ENCODE assay signal across 11 cellular contexts in the genomic region with DNA sequence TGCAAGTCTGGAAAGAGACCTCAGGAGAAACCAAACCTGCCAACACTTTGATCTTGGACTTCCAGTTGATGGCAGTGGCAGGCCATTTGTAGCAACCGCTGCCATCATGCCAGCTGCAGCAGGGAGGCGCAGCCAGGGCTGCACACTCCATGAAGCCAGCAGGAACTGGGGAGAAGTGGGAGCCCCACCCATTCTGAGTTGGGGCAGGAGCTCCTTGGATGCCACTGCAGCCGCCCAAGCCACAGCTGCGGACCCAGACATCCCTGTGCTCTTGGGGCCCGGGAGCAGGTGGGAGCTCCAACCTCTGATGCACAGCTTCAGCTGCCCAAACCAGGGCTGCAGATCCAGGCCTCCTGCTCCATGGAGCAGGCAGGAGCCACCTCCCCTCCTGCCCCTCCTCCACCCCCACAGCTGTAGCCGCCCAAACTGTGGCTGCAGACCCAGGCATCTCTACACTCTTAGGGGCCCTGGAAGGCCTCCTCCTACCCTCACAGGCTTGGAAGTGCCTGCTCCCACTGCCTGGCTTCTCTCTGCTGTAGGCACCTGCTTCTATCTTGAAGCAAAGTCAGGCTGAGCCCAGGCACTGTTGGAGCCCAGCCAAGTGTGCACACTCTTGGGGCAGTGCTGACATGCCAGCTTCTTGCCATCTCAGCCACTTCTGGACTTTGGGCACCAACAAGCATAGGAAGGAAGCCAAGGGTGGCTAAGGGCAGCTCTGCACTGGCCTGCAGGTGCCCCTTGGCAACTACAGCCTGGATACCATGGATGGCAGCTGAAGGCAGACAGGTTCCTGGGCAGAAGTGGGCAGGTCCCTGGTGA. TPM values are rescaled to one million over a fixed set of nuclear protein-coding genes. Genes with fewer than 3 reads are reported as not detected.
DNase-seq lines count a peak whose midpoint lies in the region; ATAC-seq, FAIRE-seq and TF ChIP-seq lines count a peak whose summit lies in the region.
"Had no signal": no experiment of that assay in that cellular context is flagged by ENCODE, and none has a peak within 500 bp of the region (broad histone marks: within the 10 kb centered on the region; RNA-seq: fewer than 3 reads in every experiment).

No MANE protein-coding gene starts in this region.

- H3K23ac ChIP-seq in IMR-90 (ENCODE audit: low read depth, low read length), result no peak overlapping the region

- CTCF ChIA-PET in IMR-90 (lab: Yijun Ruan, JAX), result interaction anchor here (1.1 to 1.2 kb wide), 2 partner anchors 295 to 329 kb away, joined by 4 read pairs; no protein-coding TSS in a partner anchor

- FAIRE-seq in urothelium cell line (lab: Jason Lieb, UNC), result no peak
- FAIRE-seq: pancreas had no signal

- H2BK5ac ChIP-seq in IMR-90 (ENCODE audit: low read depth, low read length, poor library complexity, severe bottlenecking), result no peak overlapping the region

- H2BK15ac ChIP-seq in IMR-90 (ENCODE audit: low read depth, low read length), result no peak overlapping the region

- H2BK20ac ChIP-seq in IMR-90 (ENCODE audit: low read depth, low read length), result no peak overlapping the region

- dilution Hi-C loops in IMR-90 (cut with HindIII; ENCODE audit: low sequenced_read_pairs, unreplicated experiment), result loop anchor here (25.0 kb wide), 1 partner anchor 292 kb away; no protein-coding TSS in a partner anchor

- POLR2A ChIA-PET in IMR-90 (lab: Charles Lee; ENCODE audit: unreplicated experiment), result interaction anchor here (0.6 kb wide), 1 partner anchor 1035 kb away, joined by 3 read pairs; no protein-coding TSS in a partner anchor

- no peak overlapping the region for H4K91ac ChIP-seq in IMR-90 (ENCODE audit: insufficient read depth, low read depth, low read length)

- no TSS peak for BruUV-seq in IMR-90 (replicated peaks; lab: Mats Ljungman, UMichigan)

- in situ Hi-C loops in IMR-90 (cut with MboI; ENCODE audit: low sequenced_read_pairs) (loop anchor here (5.0 to 10.0 kb wide), 2 partner anchors 292 to 900 kb away; no protein-coding TSS in a partner anchor), brain microvascular endothelial cell (cut with HindIII; ENCODE audit: low pct_ligation_motif_present, low sequenced_read_pairs) (no loop called here)

- peak; percentile 30; the same call in 1 of the 2 replicates for TF ChIP-seq RAD21 in IMR-90 (IDR thresholded peaks at IDR 0.05; ENCODE audit: low read length)

- H4K8ac ChIP-seq in IMR-90 (ENCODE audit: low read depth in 2 of 2, low read length in 2 of 2), result no peak overlapping the region

- no peak overlapping the region for H2AK9ac ChIP-seq in IMR-90 (replicated peaks; ENCODE audit: low read depth, low read length, poor library complexity)

- H3K4ac ChIP-seq in IMR-90 (ENCODE audit: low read depth, low read length), result no peak overlapping the region

- no peak overlapping the region for H4K5ac ChIP-seq in IMR-90 (ENCODE audit: low read depth, low read length)

- no peak overlapping the region for H2BK120ac ChIP-seq in IMR-90 (ENCODE audit: low read depth, low read length)

- H3K9me3 ChIP-seq in IMR-90 (ENCODE audit: control insufficient read depth, insufficient read depth, low read length), result no peaks in the 10 kb centered on the region
- H3K9me3 ChIP-seq: pancreas had no signal

- no peak overlapping the region for H3K56ac ChIP-seq in IMR-90 (ENCODE audit: extremely low read depth, insufficient read depth, low read length)

- H3K4me3 ChIP-seq in IMR-90 (ENCODE audit: insufficient read depth, low read depth, low read length) (no peak overlapping the region), brain microvascular endothelial cell (ENCODE audit: low read depth, low read length) (no peak overlapping the region)
- H3K4me3 ChIP-seq: pancreas had no signal

- H3K4me1 ChIP-seq in IMR-90 (ENCODE audit: control insufficient read depth, insufficient read depth, low read length), result peaks cover 2% of the 10 kb centered on the region; the same call in 1 of the 2 replicates
- H3K4me1 ChIP-seq: pancreas had no signal

- no peaks in the 10 kb centered on the region for H3K9me1 ChIP-seq in IMR-90 (ENCODE audit: insufficient read depth, low read length)

- H3K9ac ChIP-seq in IMR-90 (ENCODE audit: low read depth, low read length), result no peak overlapping the region

- H3K79me1 ChIP-seq in IMR-90 (ENCODE audit: low read depth in 1 of 2, low read length in 2 of 2), result no peaks in the 10 kb centered on the region

- ATAC-seq in IMR-90 (ENCODE audit: low read depth) (no peak), GM21619 (IDR thresholded peaks at IDR 0.05; ENCODE audit: unreplicated experiment) (no peak)

- H3K27me3 ChIP-seq in IMR-90 (ENCODE audit: control insufficient read depth, insufficient read depth, low read length), result peaks cover 6% of the 10 kb centered on the region; the same call in 1 of the 2 replicates
- H3K27me3 ChIP-seq in brain microvascular endothelial cell (replicated peaks), result no peaks in the 10 kb centered on the region
- H3K27me3 ChIP-seq: pancreas had no signal

- no peak overlapping the region for H3K18ac ChIP-seq in IMR-90 (ENCODE audit: low read depth, low read length)

- H3K14ac ChIP-seq in IMR-90 (replicated peaks; ENCODE audit: low read depth, low read length), result no peak overlapping the region

- intact Hi-C loops in IMR-90 (cut with micrococcal nuclease), result loop anchor here (5.0 kb wide), 1 partner anchor 887 kb away; no protein-coding TSS in a partner anchor

- TF ChIP-seq POLR2A in IMR-90 (IDR thresholded peaks at IDR 0.05; ENCODE audit: low read depth, low read length), result no peak

- TF ChIP-seq CTCF in IMR-90 (conservative IDR thresholded peaks at IDR 0.05; ENCODE audit: low read depth, low read length) (peak; percentile 28; the same call in 1 of the 2 replicates), brain microvascular endothelial cell (IDR thresholded peaks at IDR 0.05; ENCODE audit: low read depth, low read length, missing control alignments) (peak; percentile 32)

- H2AFZ ChIP-seq in IMR-90 (replicated peaks; ENCODE audit: low read length, poor library complexity), result no peak overlapping the region

- H3K27ac ChIP-seq in IMR-90 (ENCODE audit: insufficient read depth, low read length) (no peak overlapping the region), brain microvascular endothelial cell (no peak overlapping the region)
- H3K27ac ChIP-seq: pancreas had no signal

- H3K4me2 ChIP-seq in IMR-90 (ENCODE audit: low read depth, low read length), result no peak overlapping the region

- no peaks in the 10 kb centered on the region for H4K20me1 ChIP-seq in IMR-90 (ENCODE audit: insufficient read depth, low read length)

- H3K36me3 ChIP-seq in IMR-90 (ENCODE audit: control insufficient read depth, insufficient read depth, low read length) (no peaks in the 10 kb centered on the region), brain microvascular endothelial cell (replicated peaks) (no peaks in the 10 kb centered on the region)
- H3K36me3 ChIP-seq: pancreas had no signal

- DNase-seq in COLO668 (lab: John Stamatoyannopoulos, UW; ENCODE audit: unreplicated experiment) (peak; percentile 12), IMR-90 (no peak), brain microvascular endothelial cell (no peak), lung microvascular endothelial cell (ENCODE audit: low read depth in 2 of 2) (peak; percentile 15 to 27), DMS79 treated with DMSO at 0.1 percent for 48 hours (lab: John Stamatoyannopoulos, UW) (no peak), urothelium cell line (ENCODE audit: low spot score) (no peak)
- DNase-seq in activated T-cell treated with anti-CD3 and anti-CD28 coated beads, Interleukin-2, amount 50 U/mL, for 48 hours, result no peak
- DNase-seq: activated CD8-positive, alpha-beta memory T cell treated with anti-CD3 and anti-CD28 coated beads for 24 hours; NCI-H187 had no signal

- 100% methylated on average over 1 of the region's 6 CpGs; no CpG with 5 or more reads in 1 of the 2 experiments for WGBS in IMR-90 (ENCODE audit: extremely low coverage in 2 of 2, insufficient read length in 1 of 2), 2 experiments

- no peak overlapping the region for H2AK5ac ChIP-seq in IMR-90 (ENCODE audit: low read depth, low read length)

TF ChIP-seq in IMR-90, 13 proteins besides CTCF, POLR2A, EP300 and RAD21:
- TF ChIP-seq MAFK (IDR thresholded peaks at IDR 0.05; ENCODE audit: low read depth, low read length), result no peak
- no peak for TF ChIP-seq MAZ (IDR thresholded peaks at IDR 0.05; ENCODE audit: borderline replicate concordance, low read depth, low read length)
- TF ChIP-seq NFE2L2 (IDR thresholded peaks at IDR 0.05; ENCODE audit: low read depth, low read length), result no peak
- no peak for TF ChIP-seq CEBPB (IDR thresholded peaks at IDR 0.05; ENCODE audit: low read depth, low read length)
- TF ChIP-seq, protein P1, sequence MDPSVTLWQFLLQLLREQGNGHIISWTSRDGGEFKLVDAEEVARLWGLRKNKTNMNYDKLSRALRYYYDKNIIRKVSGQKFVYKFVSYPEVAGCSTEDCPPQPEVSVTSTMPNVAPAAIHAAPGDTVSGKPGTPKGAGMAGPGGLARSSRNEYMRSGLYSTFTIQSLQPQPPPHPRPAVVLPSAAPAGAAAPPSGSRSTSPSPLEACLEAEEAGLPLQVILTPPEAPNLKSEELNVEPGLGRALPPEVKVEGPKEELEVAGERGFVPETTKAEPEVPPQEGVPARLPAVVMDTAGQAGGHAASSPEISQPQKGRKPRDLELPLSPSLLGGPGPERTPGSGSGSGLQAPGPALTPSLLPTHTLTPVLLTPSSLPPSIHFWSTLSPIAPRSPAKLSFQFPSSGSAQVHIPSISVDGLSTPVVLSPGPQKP (IDR thresholded peaks at IDR 0.05; ENCODE audit: borderline replicate concordance, low read depth, low read length), result no peak

RNA-seq across cellular contexts. Expression of a gene that starts 20.0 kb away (rescaled TPM):
- total RNA-seq in IMR-90 (2012; rRNA removed) (4.7 and 5.2 TPM in 2 replicates), lung microvascular endothelial cell (0.65 and 0.79 TPM in 2 replicates)
- 3.3 TPM in 2 replicates for polyA plus RNA-seq in IMR-90 (2012; rRNA removed)
- polyA plus RNA-seq in IMR-90 (2012; cell fraction: cytosol; rRNA removed), result 1.6 and 2.2 TPM in 2 replicates
- 5.1 and 7.6 TPM in 2 replicates for polyA plus RNA-seq in IMR-90 (2012; cell fraction: nucleus; rRNA removed; ENCODE audit: low replicate concordance)

RNA-seq across cellular contexts. Expression of a gene that starts 57.9 kb away (rescaled TPM):
- total RNA-seq in IMR-90 (2012; rRNA removed) (not detected in 2 replicates), lung microvascular endothelial cell (not detected in 2 replicates)
- polyA plus RNA-seq in IMR-90 (2012; rRNA removed), result not detected in 2 replicates
- polyA plus RNA-seq in IMR-90 (2012; cell fraction: cytosol; rRNA removed), result not detected in 2 replicates
- not detected in 2 replicates for polyA plus RNA-seq in IMR-90 (2012; cell fraction: nucleus; rRNA removed; ENCODE audit: low replicate concordance)

Comparison
In these comparisons a context has a peak if more than half of its experiments do, and no peak if none do; other contexts are left out.
1. DNase-seq: peak in COLO668 (single experiment) and lung microvascular endothelial cell (2 of 2); none in IMR-90 (single experiment), brain microvascular endothelial cell (single experiment), activated T-cell treated with anti-CD3 and anti-CD28 coated beads, Interleukin-2, amount 50 U/mL, for 48 hours (0 of 2), DMS79 treated with DMSO at 0.1 percent for 48 hours (single experiment) and urothelium cell line (single experiment).